Comparison of ENCODE assay signal across 1 cellular context in genomic region chr16:14510939-14511797, GRCh38.
TF ChIP-seq lines count a peak whose summit lies in the region.

No MANE protein-coding gene starts in this region.

TF ChIP-seq in HepG2, 621 proteins besides CTCF, POLR2A, EP300 and RAD21 (continued from another document and continues in another):
- TF ChIP-seq PAXIP1 (CRISPR knock-in tag; conservative IDR thresholded peaks at IDR 0.05), result peak; percentile 98
- no peak for TF ChIP-seq PHB2 (IDR thresholded peaks at IDR 0.05; ENCODE audit: partially characterized antibody)
- TF ChIP-seq HBP1 (CRISPR knock-in tag; IDR thresholded peaks at IDR 0.05; ENCODE audit: low read depth), result no peak; the same call in 1 of the 2 replicates
- TF ChIP-seq ZBTB26 (CRISPR knock-in tag; IDR thresholded peaks at IDR 0.05; ENCODE audit: borderline replicate concordance), result no peak
- no peak for TF ChIP-seq ZNF263 (CRISPR knock-in tag; IDR thresholded peaks at IDR 0.05)
- TF ChIP-seq ZNF589 (CRISPR knock-in tag; conservative IDR thresholded peaks at IDR 0.05), result no peak
- TF ChIP-seq CENPT (CRISPR knock-in tag; IDR thresholded peaks at IDR 0.05; ENCODE audit: low read depth), result no peak
- TF ChIP-seq REST (IDR thresholded peaks at IDR 0.05; ENCODE audit: borderline replicate concordance in 1 of 2, low read depth in 1 of 2, low read length in 2 of 2), result peak in 1 of 2 experiments; percentile 64; a peak in 1 of 4 replicates
- peak; percentile 95 for TF ChIP-seq CEBPB (IDR thresholded peaks at IDR 0.05; ENCODE audit: borderline replicate concordance, low read depth, low read length)
- TF ChIP-seq ZNF460 (CRISPR knock-in tag; IDR thresholded peaks at IDR 0.05; ENCODE audit: borderline replicate concordance), result no peak
- no peak; the same call in none of the 2 replicates for TF ChIP-seq AKNA (CRISPR knock-in tag; IDR thresholded peaks at IDR 0.05; ENCODE audit: borderline replicate concordance)
- TF ChIP-seq CBFB (CRISPR knock-in tag; IDR thresholded peaks at IDR 0.05), result peak; percentile 95
- TF ChIP-seq ZNF598 (CRISPR knock-in tag; IDR thresholded peaks at IDR 0.05; ENCODE audit: borderline replicate concordance), result no peak
- no peak for TF ChIP-seq MYC (CRISPR knock-in tag; IDR thresholded peaks at IDR 0.05; ENCODE audit: borderline replicate concordance)
- TF ChIP-seq ARHGAP35 (CRISPR knock-in tag; IDR thresholded peaks at IDR 0.05; ENCODE audit: borderline replicate concordance), result no peak
- no peak for TF ChIP-seq PTBP1 (IDR thresholded peaks at IDR 0.05; ENCODE audit: low read depth, low read length, poor library complexity, severe bottlenecking)
- no peak for TF ChIP-seq FOXO4 (CRISPR knock-in tag; conservative IDR thresholded peaks at IDR 0.05)
- TF ChIP-seq IRF1 (CRISPR knock-in tag; IDR thresholded peaks at IDR 0.05; ENCODE audit: low read depth), result 0 out of 2 replicates have a peak, but pooled peaks have one; percentile 71
- no peak for TF ChIP-seq ZNF703 (CRISPR knock-in tag; IDR thresholded peaks at IDR 0.05; ENCODE audit: borderline replicate concordance)
- no peak for TF ChIP-seq ZNF619 (CRISPR knock-in tag; IDR thresholded peaks at IDR 0.05)
- no peak; the same call in 1 of the 2 replicates for TF ChIP-seq ZNF280D (CRISPR knock-in tag; IDR thresholded peaks at IDR 0.05)
- TF ChIP-seq ZNF136 (CRISPR knock-in tag; IDR thresholded peaks at IDR 0.05; ENCODE audit: low read depth), result 0 out of 2 replicates have a peak, but pooled peaks have one; percentile 43
- TF ChIP-seq RBFOX2 (IDR thresholded peaks at IDR 0.05; ENCODE audit: low read depth, low read length), result no peak
- no peak for TF ChIP-seq FIP1L1 (IDR thresholded peaks at IDR 0.05; ENCODE audit: borderline replicate concordance, insufficient read depth, low read depth, low read length)
- TF ChIP-seq FOXP1 (IDR thresholded peaks at IDR 0.05), result peak; percentile 92
- TF ChIP-seq FOXP1 (CRISPR knock-in tag; IDR thresholded peaks at IDR 0.05), result peak; percentile 99
